In the genomic region with DNA sequence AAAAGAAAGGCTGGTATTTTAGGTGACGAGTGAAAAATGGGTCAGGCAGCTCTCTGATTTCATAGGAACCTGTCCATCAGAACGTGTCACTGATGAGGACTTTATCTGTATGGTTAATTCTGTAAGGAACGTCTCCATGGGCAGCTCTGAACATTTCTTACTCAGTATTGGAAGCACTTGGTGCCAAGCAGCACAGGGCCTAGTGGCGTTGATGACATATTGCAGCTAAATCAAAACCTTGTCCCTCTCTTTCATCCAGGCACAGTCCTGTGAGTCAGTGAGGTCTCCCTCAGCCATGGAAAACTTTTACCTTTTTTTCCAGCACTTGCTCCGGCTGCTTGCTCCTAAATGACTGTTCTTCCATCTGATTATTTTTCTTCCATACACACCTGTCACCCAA, we compare ENCODE assay signal across 13 cellular contexts.
DNase-seq lines count a peak whose midpoint lies in the region; ATAC-seq lines count a peak whose summit lies in the region.
"Had no signal": no experiment of that assay in that cellular context is flagged by ENCODE, and none has a peak within 500 bp of the region (broad histone marks: within the 10 kb centered on the region; RNA-seq: fewer than 3 reads in every experiment).

No MANE protein-coding gene starts in this region.

- H3K27me3 Mint-ChIP-seq in activated T-cell treated with anti-CD3 and anti-CD28 coated beads, Interleukin-2, amount 50 U/mL, for 72 hours (ENCODE audit: low read depth): peaks cover 9% of the 10 kb centered on the region

- DNase-seq in RKO (ENCODE audit: low spot score) (peak; percentile 6), astrocyte of the hippocampus (ENCODE audit: low read depth, low spot score) (peak; percentile 14), left cardiac atrium (no peak)
- DNase-seq in activated effector memory CD4-positive, alpha-beta T cell treated with anti-CD3 and anti-CD28 coated beads, Interleukin-2, amount 50 U/mL, for 16 hours: no peak
- DNase-seq in activated T-cell treated with anti-CD3 and anti-CD28 coated beads, Interleukin-2, amount 50 U/mL, for 72 hours: no peak
- DNase-seq: BE2C; CD4-positive, alpha-beta memory T cell; DMS79; GM23248; H7 had no signal

- intact Hi-C loops in left cardiac atrium (cut with DNase I): no loop called here

- H3K36me3 Mint-ChIP-seq in activated T-cell treated with anti-CD3 and anti-CD28 coated beads, Interleukin-2, amount 50 U/mL, for 72 hours (ENCODE audit: insufficient read depth in 2 of 2): no peaks in the 10 kb centered on the region
- H3K36me3 Mint-ChIP-seq: CD4-positive, alpha-beta memory T cell had no signal

- H3K4me1 Mint-ChIP-seq in activated T-cell treated with anti-CD3 and anti-CD28 coated beads, Interleukin-2, amount 50 U/mL, for 72 hours (ENCODE audit: low read depth): no peaks in the 10 kb centered on the region
- H3K4me1 Mint-ChIP-seq: CD4-positive, alpha-beta memory T cell had no signal

- no peaks in the 10 kb centered on the region for H3K9me3 Mint-ChIP-seq in activated T-cell treated with anti-CD3 and anti-CD28 coated beads, Interleukin-2, amount 50 U/mL, for 72 hours

- H3K4me3 Mint-ChIP-seq in activated T-cell treated with anti-CD3 and anti-CD28 coated beads, Interleukin-2, amount 50 U/mL, for 72 hours: no peak overlapping the region
- H3K4me3 Mint-ChIP-seq: CD4-positive, alpha-beta memory T cell had no signal

- ATAC-seq in left cardiac atrium (peak; percentile 28 to 81), GM21619 (IDR thresholded peaks at IDR 0.05; ENCODE audit: unreplicated experiment) (no peak)
- ATAC-seq in activated T-cell treated with anti-CD3 and anti-CD28 coated beads, Interleukin-2, amount 50 U/mL, for 72 hours (replicated peaks in 1 of 2): no peak
- ATAC-seq: A549, GM12878 had no signal

- no peak overlapping the region for H3K27ac Mint-ChIP-seq in activated T-cell treated with anti-CD3 and anti-CD28 coated beads, Interleukin-2, amount 50 U/mL, for 72 hours
- H3K27ac Mint-ChIP-seq: CD4-positive, alpha-beta memory T cell had no signal

Comparison
In these comparisons a context has a peak if more than half of its experiments do, and no peak if none do; other contexts are left out.
1. DNase-seq: peak in RKO (single experiment) and astrocyte of the hippocampus (single experiment); none in left cardiac atrium (single experiment), activated effector memory CD4-positive, alpha-beta T cell treated with anti-CD3 and anti-CD28 coated beads, Interleukin-2, amount 50 U/mL, for 16 hours (single experiment) and activated T-cell treated with anti-CD3 and anti-CD28 coated beads, Interleukin-2, amount 50 U/mL, for 72 hours (0 of 2).
2. ATAC-seq: peak in left cardiac atrium (2 of 2); none in GM21619 (single experiment) and activated T-cell treated with anti-CD3 and anti-CD28 coated beads, Interleukin-2, amount 50 U/mL, for 72 hours (0 of 2).